Comparison of ENCODE assay signal across 8 cellular contexts in the genomic region with DNA sequence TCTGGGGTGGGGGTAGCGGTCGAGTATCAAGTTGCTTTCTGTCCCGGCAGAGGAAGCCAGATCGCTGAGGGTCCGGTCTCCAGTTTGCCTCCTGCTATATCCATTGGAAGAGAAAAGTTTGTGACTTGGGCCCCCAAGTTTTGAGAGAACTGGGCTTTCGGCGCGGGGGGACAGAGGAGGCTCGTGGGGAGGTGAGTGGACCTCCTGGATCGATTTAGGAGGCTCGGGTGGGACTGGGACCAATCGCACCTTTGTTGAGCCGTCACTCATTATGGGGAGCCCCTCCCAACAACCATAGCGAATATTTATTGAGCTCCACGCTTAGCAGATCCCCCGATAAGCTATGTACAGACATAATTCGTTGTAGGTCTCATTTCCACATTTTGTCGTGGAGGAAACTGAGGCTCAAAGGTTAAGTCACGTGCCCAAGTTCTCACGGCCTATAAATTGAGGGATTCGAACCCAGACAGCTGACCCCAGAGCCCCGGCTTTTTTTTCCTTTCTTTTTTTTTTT. TPM values are rescaled to one million over a fixed set of nuclear protein-coding genes. Genes with fewer than 3 reads are reported as not detected.
A peak's percentile ranks its signal among the peaks of the same experiment; 100 is the strongest.
DNase-seq lines count a peak whose midpoint lies in the region; ATAC-seq and TF ChIP-seq lines count a peak whose summit lies in the region.

No MANE protein-coding gene starts in this region.

- H3K36me3 ChIP-seq in heart right ventricle (peaks cover 0 to 42% (median 12%) of the 10 kb centered on the region in 9 donors), iPS-20b (ENCODE audit: insufficient read depth, low read depth, low read length) (peaks cover 12% of the 10 kb centered on the region; the same call in 1 of the 2 replicates)

- no peaks in the 10 kb centered on the region for H3K9me3 Mint-ChIP-seq in activated T-helper 17 cell treated with anti-CD3 and anti-CD28 coated beads, Interleukin-2, amount 50 U/mL, for 72 hours

- H3K4me3 ChIP-seq in heart right ventricle (peak overlapping the region; percentile 48 to 99 (median 91)), iPS-20b (ENCODE audit: low read length) (peak overlapping the region; percentile 99)

- WGBS in heart right ventricle, 2 donors, result 1 to 2% methylated on average over 22 of the region's 22 CpGs

- H3K9me3 ChIP-seq in heart right ventricle, result no peaks in the 10 kb centered on the region
- no peaks in the 10 kb centered on the region for H3K9me3 ChIP-seq in iPS-20b (ENCODE audit: insufficient read depth, low read depth, low read length)

- H3K36me3 Mint-ChIP-seq in activated T-helper 17 cell treated with anti-CD3 and anti-CD28 coated beads, Interleukin-2, amount 50 U/mL, for 72 hours (ENCODE audit: low read depth), result peaks cover 53% of the 10 kb centered on the region

- H3K4me3 Mint-ChIP-seq in activated T-helper 17 cell treated with anti-CD3 and anti-CD28 coated beads, Interleukin-2, amount 50 U/mL, for 72 hours, result peak overlapping the region; percentile 90

- intact Hi-C loops in heart right ventricle (cut with DNase I) (loop anchor here in 3 of 10 donors (1.0 to 10.0 kb wide), 4 partner anchors 10 to 302 kb away; partner anchors contain the start of genes MAU2 (in 3 of the 3), SUGP1 (in 3 of the 3) and NR2C2AP (in 1 of the 3)), Right ventricle myocardium superior (cut with DNase I) (no loop called here)

- peaks cover 9 to 61% (median 46%) of the 10 kb centered on the region in 9 donors for H3K4me1 ChIP-seq in heart right ventricle
- no peaks in the 10 kb centered on the region; the same call in 1 of the 2 replicates for H3K4me1 ChIP-seq in iPS-20b (ENCODE audit: insufficient read depth, low read length)

- no peaks in the 10 kb centered on the region for H3K27me3 ChIP-seq in heart right ventricle
- H3K27me3 ChIP-seq in iPS-20b (ENCODE audit: insufficient read depth, low read length), result no peaks in the 10 kb centered on the region

- TF ChIP-seq CTCF in heart right ventricle (IDR thresholded peaks at IDR 0.05), result no peak

- H3K27ac ChIP-seq in heart right ventricle, result peak overlapping the region; percentile 27 to 100 (median 100)
- H3K27ac ChIP-seq in iPS-20b (ENCODE audit: low read length), result peak overlapping the region; percentile 94
- H3K27ac ChIP-seq in temporal lobe (ENCODE audit: low read depth, low read length), result peak overlapping the region; percentile 77

- no peaks in the 10 kb centered on the region for H3K27me3 Mint-ChIP-seq in activated T-helper 17 cell treated with anti-CD3 and anti-CD28 coated beads, Interleukin-2, amount 50 U/mL, for 72 hours

- peaks cover 11% of the 10 kb centered on the region for H3K4me1 Mint-ChIP-seq in activated T-helper 17 cell treated with anti-CD3 and anti-CD28 coated beads, Interleukin-2, amount 50 U/mL, for 72 hours

- ATAC-seq in heart right ventricle, result peak in 2 of 8 donors; percentile 1 to 13
- no peak for ATAC-seq in Right ventricle myocardium superior (ENCODE audit: poor library complexity)
- ATAC-seq in activated T-helper 17 cell treated with anti-CD3 and anti-CD28 coated beads, Interleukin-2, amount 50 U/mL, for 72 hours (replicated peaks), result no peak

- peak overlapping the region; percentile 98 for H3K27ac Mint-ChIP-seq in activated T-helper 17 cell treated with anti-CD3 and anti-CD28 coated beads, Interleukin-2, amount 50 U/mL, for 72 hours

- DNase-seq in heart right ventricle (no peak), Right ventricle myocardium superior (no peak), cerebellar cortex (ENCODE audit: low spot score) (no peak), NCI-H1436 (lab: John Stamatoyannopoulos, UW) (no peak), medulla oblongata (ENCODE audit: extremely low spot score) (no peak)

- peak overlapping the region; percentile 94; the same call in 1 of the 2 replicates for H3K9ac ChIP-seq in iPS-20b (ENCODE audit: low read depth, low read length)

RNA-seq across cellular contexts. Expression of gene RFXANK, which starts 0.9 kb away (rescaled TPM):
- total RNA-seq in heart right ventricle (10 to 100 TPM; 30.6 to 42.6 (median 35.8) TPM), Right ventricle myocardium superior (33.9 TPM), temporal lobe (15.0 TPM)
- 100 to 1,000 TPM in 1 of 2 donors, 10 to 100 TPM in 1; 87.6 to 109 TPM for polyA plus RNA-seq in heart right ventricle
- total RNA-seq in activated T-helper 17 cell treated with anti-CD3 and anti-CD28 coated beads, Interleukin-2, amount 50 U/mL, for 72 hours, result 10 to 100 TPM; 88.9 to 95.8 TPM

RNA-seq across cellular contexts. Expression of gene BORCS8, which starts 1.0 kb away (rescaled TPM):
- total RNA-seq in heart right ventricle (10 to 100 TPM; 21.1 to 33.2 (median 25.0) TPM), Right ventricle myocardium superior (21.0 TPM), temporal lobe (14.8 TPM)
- polyA plus RNA-seq in heart right ventricle, result 10 to 100 TPM; 22.0 to 27.9 TPM
- 10 to 100 TPM; 14.9 to 28.2 TPM for total RNA-seq in activated T-helper 17 cell treated with anti-CD3 and anti-CD28 coated beads, Interleukin-2, amount 50 U/mL, for 72 hours

RNA-seq across cellular contexts. Expression of gene NR2C2AP, which starts 10.2 kb away (rescaled TPM):
- 1 to 10 TPM; 3.2 to 8.5 (median 5.1) TPM for total RNA-seq in heart right ventricle
- 10 to 100 TPM in 1 of 2 donors, 1 to 10 TPM in 1; 9.3 to 23.4 TPM for polyA plus RNA-seq in heart right ventricle
- total RNA-seq in Right ventricle myocardium superior, result 5.9 TPM
- 10 to 100 TPM; 39.5 to 50.9 TPM for total RNA-seq in activated T-helper 17 cell treated with anti-CD3 and anti-CD28 coated beads, Interleukin-2, amount 50 U/mL, for 72 hours
- total RNA-seq in temporal lobe, result 10.6 TPM

RNA-seq across cellular contexts. Expression of gene NCAN, which starts 18.8 kb away (rescaled TPM):
- total RNA-seq in heart right ventricle (not detected), Right ventricle myocardium superior (not detected), temporal lobe (238 TPM)
- polyA plus RNA-seq in heart right ventricle, result not detected
- not detected for total RNA-seq in activated T-helper 17 cell treated with anti-CD3 and anti-CD28 coated beads, Interleukin-2, amount 50 U/mL, for 72 hours

RNA-seq across cellular contexts. Expression of gene MEF2B, which starts 22.9 kb away (rescaled TPM):
- total RNA-seq in heart right ventricle, result under 1 TPM in 7 of 10 donors, not detected in 3; 0.34 to 0.99 (median 0.54) TPM
- 1 to 10 TPM in 1 of 2 donors, under 1 TPM in 1; 0.41 to 2.3 TPM for polyA plus RNA-seq in heart right ventricle
- 0.83 TPM for total RNA-seq in Right ventricle myocardium superior
- 1 to 10 TPM in 1 of 2 donors, under 1 TPM in 1; 0.17 to 2.0 TPM for total RNA-seq in activated T-helper 17 cell treated with anti-CD3 and anti-CD28 coated beads, Interleukin-2, amount 50 U/mL, for 72 hours
- not detected for total RNA-seq in temporal lobe
